18 cellular contexts compared by ENCODE assay signal in genomic region chr1:51600529-51600928, GRCh38.
"Had no signal": no experiment of that assay in that cellular context is flagged by ENCODE, and none has a peak within 500 bp of the region (broad histone marks: within the 10 kb centered on the region; RNA-seq: fewer than 3 reads in every experiment).

No MANE protein-coding gene starts in this region.

- H3K4me1 ChIP-seq: ascending aorta, vagina had no signal

- DNase-seq: activated CD4-positive, alpha-beta T cell treated with anti-CD3 and anti-CD28 coated beads, Interleukin-2, amount 10 ng/mL, durations not matched to agents 7 days and 5 days; activated CD8-positive, alpha-beta memory T cell treated with anti-CD3 and anti-CD28 coated beads, Interleukin-2, amount 50 U/mL, for 4 hours; activated effector memory CD4-positive, alpha-beta T cell treated with anti-CD3 and anti-CD28 coated beads, Interleukin-2, amount 50 U/mL, for 16 hours; activated naive CD4-positive, alpha-beta T cell treated with anti-CD3 and anti-CD28 coated beads, Interleukin-2, amount 50 U/mL, for 16 hours; activated T-cell treated with anti-CD3 and anti-CD28 coated beads, Interleukin-2, amount 50 U/mL, for 4 hours; effector CD4-positive, alpha-beta T cell; heart right ventricle; immature natural killer cell; natural killer cell; ovary; stimulated activated CD4-positive, alpha-beta T cell treated with anti-CD3 and anti-CD28 coated beads, Interleukin-1b, Interleukin-23, amount 100 ng/mL, for 48 hours; T1000 had no signal

- H3K36me3 ChIP-seq: ascending aorta, heart right ventricle, ovary, tibial nerve, vagina had no signal

- H3K27ac ChIP-seq: ascending aorta, coronary artery, heart right ventricle, ovary, vagina had no signal

- H3K9me3 ChIP-seq: ascending aorta, heart right ventricle, ovary, tibial nerve, vagina had no signal

- H3K4me3 ChIP-seq: ascending aorta, coronary artery, heart right ventricle, ovary, tibial nerve, vagina had no signal

- ATAC-seq: activated CD4-positive, CD25-positive, alpha-beta regulatory T cell treated with anti-CD3 and anti-CD28 coated beads, Interleukin-2, amount 50 U/mL, for 24 hours; activated T-cell treated with anti-CD3 and anti-CD28 coated beads, Interleukin-2, amount 50 U/mL, for 4 hours; esophagus mucosa; heart right ventricle; natural killer cell had no signal

- H3K27me3 ChIP-seq: ascending aorta, heart right ventricle, ovary, tibial nerve, vagina had no signal
